Comparison of ENCODE assay signal across 8 cellular contexts in genomic region chr1:78004719-78005346, GRCh38. TPM values are rescaled to one million over a fixed set of nuclear protein-coding genes. Genes with fewer than 3 reads are reported as not detected.
A peak's percentile ranks its signal among the peaks of the same experiment; 100 is the strongest.
DNase-seq lines count a peak whose midpoint lies in the region; ATAC-seq and TF ChIP-seq lines count a peak whose summit lies in the region.

Gene DNAJB4 (plus strand): TSS chr1:78004939. CDS start chr1:78005111, 172 bp downstream.

- TF ChIP-seq CTCF in C4-2B (conservative IDR thresholded peaks at IDR 0.05) (no peak), Panc1 (IDR thresholded peaks at IDR 0.05) (no peak), foreskin keratinocyte (conservative IDR thresholded peaks at IDR 0.05) (peak; percentile 6), nephron progenitor cell (IDR thresholded peaks at IDR 0.05) (no peak), testis (IDR thresholded peaks at IDR 0.05) (no peak)

- H3K4me3 Mint-ChIP-seq in activated naive CD4-positive, alpha-beta T cell treated with anti-CD3 and anti-CD28 coated beads for 36 hours: peak within 1 kb of the TSS; percentile 88
- peak within 1 kb of the TSS; percentile 93 for H3K4me3 Mint-ChIP-seq in nephron progenitor cell

- H3K9me3 ChIP-seq in Panc1 (ENCODE audit: control insufficient read depth, insufficient read depth, low read depth, low read length) (no peaks in the 10 kb centered on the region), testis (no peaks in the 10 kb centered on the region)

- peaks cover 24% of the 10 kb centered on the region for H3K4me1 ChIP-seq in Panc1 (ENCODE audit: control insufficient read depth, insufficient read depth, low read length)
- peaks cover 18% of the 10 kb centered on the region for H3K4me1 ChIP-seq in foreskin keratinocyte
- peaks cover 8% of the 10 kb centered on the region for H3K4me1 ChIP-seq in testis

- peaks cover 39% of the 10 kb centered on the region for H3K4me1 Mint-ChIP-seq in activated naive CD4-positive, alpha-beta T cell treated with anti-CD3 and anti-CD28 coated beads for 36 hours (ENCODE audit: low read depth)
- H3K4me1 Mint-ChIP-seq in nephron progenitor cell: peaks cover 37% of the 10 kb centered on the region

- CTCF ChIA-PET in Panc1 (lab: Charles Lee): interaction anchor here (0.5 to 1.5 kb wide), 6 partner anchors 10 to 321 kb away, joined by 3 to 11 read pairs (median 5); no protein-coding TSS in a partner anchor
- CTCF ChIA-PET in activated naive CD4-positive, alpha-beta T cell treated with anti-CD3 and anti-CD28 coated beads for 36 hours (lab: Charles Lee): interaction anchor here (0.5 to 1.7 kb wide), 13 partner anchors 15 to 645 kb away, joined by 3 to 20 read pairs (median 4); no protein-coding TSS in a partner anchor

- intact Hi-C loops in Panc1 (cut with micrococcal nuclease; ENCODE audit: unreplicated experiment) (loop anchor here (10.0 kb wide), 1 partner anchor 100 kb away; no protein-coding TSS in a partner anchor), testis (cut with DNase I; ENCODE audit: low total_unique reads) (no loop called here)
- intact Hi-C loops in activated naive CD4-positive, alpha-beta T cell treated with anti-CD3 and anti-CD28 coated beads for 36 hours (cut with micrococcal nuclease): loop anchor here (1.0 to 2.0 kb wide), 12 partner anchors 26 to 646 kb away; partner anchors contain the start of genes FUBP1, MIGA1, USP33 and ZZZ3

- POLR2A ChIA-PET in Panc1 (lab: Charles Lee): interaction anchor here (0.6 to 1.2 kb wide), 6 partner anchors 9 to 36 kb away, joined by 3 to 8 read pairs (median 4); partner anchors contain the start of gene FUBP1

- in situ Hi-C loops in Panc1 (cut with HindIII; ENCODE audit: low pct_unique_long_range_greater_than_20kb, low sequenced_read_pairs): no loop called here

- peak; percentile 97 for TF ChIP-seq POLR2A in testis (IDR thresholded peaks at IDR 0.05)

- H3K36me3 Mint-ChIP-seq in activated naive CD4-positive, alpha-beta T cell treated with anti-CD3 and anti-CD28 coated beads for 36 hours (ENCODE audit: low read depth): peaks cover 4% of the 10 kb centered on the region
- H3K36me3 Mint-ChIP-seq in nephron progenitor cell (ENCODE audit: low read depth): no peaks in the 10 kb centered on the region

- H3K9me3 Mint-ChIP-seq in activated naive CD4-positive, alpha-beta T cell treated with anti-CD3 and anti-CD28 coated beads for 36 hours: no peaks in the 10 kb centered on the region
- H3K9me3 Mint-ChIP-seq in nephron progenitor cell: no peaks in the 10 kb centered on the region

- H3K27me3 Mint-ChIP-seq in activated naive CD4-positive, alpha-beta T cell treated with anti-CD3 and anti-CD28 coated beads for 36 hours (ENCODE audit: low read depth): peaks cover 3% of the 10 kb centered on the region
- no peaks in the 10 kb centered on the region for H3K27me3 Mint-ChIP-seq in nephron progenitor cell (ENCODE audit: low read depth, poor library complexity)

- H3K27me3 ChIP-seq in Panc1 (ENCODE audit: control insufficient read depth, insufficient read depth, low read length) (no peaks in the 10 kb centered on the region), foreskin keratinocyte (no peaks in the 10 kb centered on the region), testis (no peaks in the 10 kb centered on the region)

- peak within 1 kb of the TSS; percentile 41; the same call in 1 of the 2 replicates for H3K27ac ChIP-seq in C4-2B
- H3K27ac ChIP-seq in Panc1 (ENCODE audit: low read length): peak within 1 kb of the TSS; percentile 96
- peak within 1 kb of the TSS; percentile 100 for H3K27ac ChIP-seq in foreskin keratinocyte
- peak within 1 kb of the TSS; percentile 96 for H3K27ac ChIP-seq in testis

- ATAC-seq in GM19372 (IDR thresholded peaks at IDR 0.05; ENCODE audit: low read depth, unreplicated experiment) (peak; percentile 97), HG03520 (IDR thresholded peaks at IDR 0.05; ENCODE audit: unreplicated experiment) (peak; percentile 99), Panc1 (peak; percentile 99), foreskin keratinocyte (peak; percentile 95)

- DNase-seq in Panc1 (ENCODE audit: low read depth, low spot score) (peak; percentile 94), foreskin keratinocyte (peak; percentile 93 to 97), nephron progenitor cell (peak; percentile 37), testis (peak; percentile 95)
- DNase-seq in activated naive CD4-positive, alpha-beta T cell treated with anti-CD3 and anti-CD28 coated beads for 36 hours: peak; percentile 82

- no peaks in the 10 kb centered on the region for H3K36me3 ChIP-seq in Panc1 (ENCODE audit: control insufficient read depth, insufficient read depth, low read length)
- no peaks in the 10 kb centered on the region for H3K36me3 ChIP-seq in testis (ENCODE audit: low read depth, missing control alignments)

- 14 to 15% methylated on average over 12 of the region's 12 CpGs for WGBS in testis, 2 donors

- H3K4me3 ChIP-seq in Panc1 (ENCODE audit: low read depth in 2 of 2, low read length in 2 of 2) (peak within 1 kb of the TSS; percentile 55), testis (peak within 1 kb of the TSS; percentile 47 to 72)

- H3K27ac Mint-ChIP-seq in activated naive CD4-positive, alpha-beta T cell treated with anti-CD3 and anti-CD28 coated beads for 36 hours: peak within 1 kb of the TSS; percentile 100
- H3K27ac Mint-ChIP-seq in nephron progenitor cell: peak within 1 kb of the TSS; percentile 100

- BruUV-seq in Panc1 (replicated peaks; lab: Mats Ljungman, UMichigan): no TSS peak

RNA-seq across cellular contexts. Expression of gene DNAJB4, which starts in this region (rescaled TPM):
- 14.9 TPM for total RNA-seq in Panc1 (2021; ENCODE audit: unreplicated experiment)
- 8.1 TPM for polyA plus RNA-seq in Panc1 (2012; ENCODE audit: insufficient read length)
- 10 to 100 TPM in 1 of 2 experiments, 1 to 10 TPM in 1; 9.7 to 10.4 TPM for total RNA-seq in activated naive CD4-positive, alpha-beta T cell treated with anti-CD3 and anti-CD28 coated beads for 36 hours
- total RNA-seq in foreskin keratinocyte: 14.1 and 19.9 TPM in 2 replicates
- 6.0 and 7.2 TPM in 2 replicates for polyA plus RNA-seq in foreskin keratinocyte
- total RNA-seq in testis: 10 to 100 TPM; 21.1 to 24.7 TPM
- polyA plus RNA-seq in testis (ENCODE audit: insufficient read depth, low read depth, low replicate concordance): 33.4 TPM

Comparison
In these comparisons a context has a peak if more than half of its experiments do, and no peak if none do; other contexts are left out.
1. Peak in every context shown above with its lines: DNase-seq, ATAC-seq, H3K4me3 ChIP-seq and H3K27ac ChIP-seq.
2. H3K27ac ChIP-seq: peak in every context shown above with its lines; median percentile 100 in foreskin keratinocyte; 96 in Panc1; 96 in testis; 41 in C4-2B.
3. DNase-seq: peak in every context shown above with its lines; median percentile 95 in foreskin keratinocyte; 95 in testis; 94 in Panc1; 82 in activated naive CD4-positive, alpha-beta T cell treated with anti-CD3 and anti-CD28 coated beads for 36 hours; 37 in nephron progenitor cell.